17 cellular contexts compared by ENCODE assay signal in the genomic region with DNA sequence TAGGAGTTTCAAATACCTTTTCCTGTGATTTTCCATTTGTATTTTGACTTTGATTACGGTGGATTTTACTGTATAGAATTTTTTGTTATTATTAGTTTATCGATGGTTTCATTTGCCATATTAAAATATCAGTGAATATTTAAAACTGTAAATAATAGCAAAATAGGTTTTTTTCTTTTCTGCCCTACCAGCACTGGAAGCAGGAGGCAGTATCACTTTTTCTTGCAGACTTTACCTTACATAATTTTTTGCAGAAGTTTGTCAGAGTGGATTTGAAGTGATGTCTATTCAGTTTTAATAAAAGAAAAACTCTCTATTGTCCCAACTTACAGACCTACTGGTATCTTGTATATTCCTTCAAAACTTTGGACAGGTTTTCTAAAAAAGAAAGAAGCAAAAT.
DNase-seq lines count a peak whose midpoint lies in the region; ATAC-seq and TF ChIP-seq lines count a peak whose summit lies in the region.
"Had no signal": no experiment of that assay in that cellular context is flagged by ENCODE, and none has a peak within 500 bp of the region (broad histone marks: within the 10 kb centered on the region; RNA-seq: fewer than 3 reads in every experiment).

No MANE protein-coding gene starts in this region.

- no peaks in the 10 kb centered on the region for H3K36me3 Mint-ChIP-seq in endothelial cell (ENCODE audit: low read depth, unreplicated experiment)
- H3K36me3 Mint-ChIP-seq: CD14-positive monocyte had no signal

- CTCF ChIA-PET in AG04450 (lab: Charles Lee) = no interaction called here
- CTCF ChIA-PET in PC-3 (lab: Charles Lee) = no interaction called here

- no peak overlapping the region for H3K27ac ChIP-seq in AG04450 (ENCODE audit: low read depth, low read length)
- no peak overlapping the region for H3K27ac ChIP-seq in PC-3 (ENCODE audit: low read length)
- H3K27ac ChIP-seq in foreskin keratinocyte = no peak overlapping the region
- H3K27ac ChIP-seq in aorta (ENCODE audit: low read depth in 1 of 2, low read length in 2 of 2) = no peak overlapping the region
- H3K27ac ChIP-seq: RWPE1 had no signal

- no peak overlapping the region for H3K4me2 ChIP-seq in PC-3 (ENCODE audit: low read length)

- H3K4me1 ChIP-seq in PC-3 (ENCODE audit: insufficient read depth, low read length) (peaks cover 7% of the 10 kb centered on the region; the same call in 1 of the 2 replicates), foreskin keratinocyte (no peaks in the 10 kb centered on the region), aorta (ENCODE audit: control insufficient read depth in 1 of 2, insufficient read depth in 2 of 2, low read length in 2 of 2) (no peaks in the 10 kb centered on the region)
- H3K4me1 ChIP-seq: HAP-1 had no signal

- H3K9me3 ChIP-seq in AG04450 (ENCODE audit: control insufficient read depth, insufficient read depth, low read length) (no peaks in the 10 kb centered on the region), PC-3 (ENCODE audit: low read length) (no peaks in the 10 kb centered on the region), aorta (ENCODE audit: control insufficient read depth, low read length) (no peaks in the 10 kb centered on the region)
- H3K9me3 ChIP-seq: HAP-1 had no signal

- no peak overlapping the region for H3K4me3 Mint-ChIP-seq in endothelial cell (ENCODE audit: unreplicated experiment)
- H3K4me3 Mint-ChIP-seq: CD14-positive monocyte had no signal

- 68 to 91% methylated on average over 2 of the region's 2 CpGs for WGBS in aorta, 2 donors

- H3K27me3 Mint-ChIP-seq in endothelial cell (ENCODE audit: unreplicated experiment) = no peaks in the 10 kb centered on the region

- H3K4me3 ChIP-seq in AG04450 (ENCODE audit: low read depth, low read length) (no peak overlapping the region), PC-3 (ENCODE audit: low read length) (no peak overlapping the region), aorta (ENCODE audit: low read length in 2 of 2) (no peak overlapping the region)
- H3K4me3 ChIP-seq: HAP-1 had no signal

- POLR2A ChIA-PET in AG04450 (lab: Yijun Ruan, JAX) = no interaction called here
- POLR2A ChIA-PET in PC-3 (lab: Charles Lee; ENCODE audit: unreplicated experiment) = no interaction called here

- no peak overlapping the region for H2AFZ ChIP-seq in PC-3 (ENCODE audit: low read length)

- H3K79me2 ChIP-seq in PC-3 (ENCODE audit: low read length) = no peaks in the 10 kb centered on the region

- no peak overlapping the region for H3K9ac ChIP-seq in PC-3 (ENCODE audit: low read length)

- DNase-seq in AG04450 (ENCODE audit: low read depth, low spot score) (no peak), PC-3 (no peak), endothelial cell (ENCODE audit: low spot score) (no peak), foreskin keratinocyte (no peak), RKO (ENCODE audit: low spot score) (no peak), aorta (no peak)
- DNase-seq in stimulated activated CD4-positive, alpha-beta T cell treated with anti-CD3 and anti-CD28 coated beads, Interleukin-4, amount 100 ng/mL, for 4 hours = no peak
- DNase-seq: 8988T, NCI-H1105, NCI-H1694 treated with DMSO at 0.1 percent for 48 hours, NCI-H2107, NCI-H345, NCI-H526 had no signal

- H3K36me3 ChIP-seq in PC-3 (ENCODE audit: low read depth, low read length) (no peaks in the 10 kb centered on the region), aorta (ENCODE audit: control insufficient read depth in 1 of 2, insufficient read depth in 2 of 2, low read length in 1 of 2) (no peaks in the 10 kb centered on the region)
- H3K36me3 ChIP-seq: HAP-1 had no signal

- intact Hi-C loops in PC-3 (cut with micrococcal nuclease) (no loop called here), aorta (cut with DNase I) (no loop called here)

- H3K27me3 ChIP-seq in AG04450 (ENCODE audit: control insufficient read depth, insufficient read depth, low read length) (no peaks in the 10 kb centered on the region), PC-3 (ENCODE audit: low read length) (no peaks in the 10 kb centered on the region), foreskin keratinocyte (no peaks in the 10 kb centered on the region), aorta (ENCODE audit: control insufficient read depth in 1 of 2, insufficient read depth in 2 of 2, low read length in 1 of 2) (no peaks in the 10 kb centered on the region)

- BruUV-seq in PC-3 (replicated peaks; lab: Mats Ljungman, UMichigan) = no TSS peak

- H3K9me3 Mint-ChIP-seq in endothelial cell (ENCODE audit: unreplicated experiment) = no peaks in the 10 kb centered on the region

- no peaks in the 10 kb centered on the region for H4K20me1 ChIP-seq in PC-3 (ENCODE audit: low read length)

- H3K27ac Mint-ChIP-seq in endothelial cell (ENCODE audit: unreplicated experiment) = no peak overlapping the region
- H3K27ac Mint-ChIP-seq: CD14-positive monocyte had no signal

- H3K9me2 ChIP-seq in PC-3 (replicated peaks; ENCODE audit: low read length) = no peaks in the 10 kb centered on the region

- peaks cover 19% of the 10 kb centered on the region for H3K4me1 Mint-ChIP-seq in endothelial cell (ENCODE audit: unreplicated experiment)
- H3K4me1 Mint-ChIP-seq: CD14-positive monocyte had no signal

- H3F3A ChIP-seq in PC-3 (ENCODE audit: low read length, unreplicated experiment) = no peaks in the 10 kb centered on the region

- no peak for ATAC-seq in PC-3
- ATAC-seq in foreskin keratinocyte = no peak
- no peak for ATAC-seq in GM18519 (IDR thresholded peaks at IDR 0.05; ENCODE audit: low FRiP score, unreplicated experiment)
- ATAC-seq in aorta (ENCODE audit: low FRiP score) = no peak

- TF ChIP-seq CTCF in AG04450 (IDR thresholded peaks at IDR 0.05; ENCODE audit: low read depth, low read length) (peak; percentile 29; the same call in 1 of the 2 replicates), PC-3 (conservative IDR thresholded peaks at IDR 0.05; ENCODE audit: low read depth, low read length) (peak; percentile 54; the same call in 1 of the 2 replicates), endothelial cell (IDR thresholded peaks at IDR 0.05; ENCODE audit: unreplicated experiment) (peak; percentile 54), foreskin keratinocyte (conservative IDR thresholded peaks at IDR 0.05) (peak; percentile 40)
